In the genomic region with DNA sequence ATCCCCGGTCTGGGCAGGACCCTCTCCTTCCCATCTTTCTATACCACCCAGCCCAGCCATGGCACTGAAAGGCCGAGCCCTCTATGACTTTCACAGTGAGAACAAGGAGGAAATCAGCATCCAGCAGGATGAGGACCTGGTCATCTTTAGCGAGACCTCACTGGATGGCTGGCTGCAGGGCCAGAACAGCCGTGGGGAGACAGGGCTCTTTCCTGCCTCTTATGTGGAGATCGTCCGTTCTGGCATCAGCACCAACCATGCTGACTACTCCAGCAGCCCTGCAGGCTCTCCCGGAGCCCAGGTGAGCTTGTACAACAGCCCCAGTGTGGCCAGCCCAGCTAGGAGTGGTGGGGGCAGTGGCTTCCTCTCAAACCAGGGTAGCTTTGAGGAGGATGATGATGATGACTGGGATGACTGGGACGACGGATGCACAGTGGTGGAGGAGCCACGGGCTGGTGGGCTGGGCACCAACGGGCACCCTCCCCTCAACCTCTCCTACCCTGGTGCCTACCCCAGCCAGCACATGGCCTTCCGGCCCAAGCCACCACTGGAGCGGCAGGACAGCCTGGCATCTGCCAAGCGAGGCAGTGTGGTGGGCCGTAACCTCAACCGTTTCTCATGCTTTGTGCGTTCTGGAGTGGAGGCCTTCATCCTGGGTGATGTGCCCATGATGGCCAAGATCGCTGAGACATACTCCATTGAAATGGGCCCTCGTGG, we compare ENCODE assay signal across 10 cellular contexts. TPM values are rescaled to one million over a fixed set of nuclear protein-coding genes. Genes with fewer than 3 reads are reported as not detected.
DNase-seq lines count a peak whose midpoint lies in the region; ATAC-seq and TF ChIP-seq lines count a peak whose summit lies in the region.
"Had no signal": no experiment of that assay in that cellular context is flagged by ENCODE, and none has a peak within 500 bp of the region (broad histone marks: within the 10 kb centered on the region; RNA-seq: fewer than 3 reads in every experiment).

No MANE protein-coding gene starts in this region.

- TF ChIP-seq POLR2A in upper lobe of left lung (IDR thresholded peaks at IDR 0.05), result no peak

- H3K27ac Mint-ChIP-seq in activated naive CD4-positive, alpha-beta T cell treated with anti-CD3 and anti-CD28 coated beads for 36 hours, result no peak overlapping the region

- H3K4me1 Mint-ChIP-seq in activated naive CD4-positive, alpha-beta T cell treated with anti-CD3 and anti-CD28 coated beads for 36 hours (ENCODE audit: low read depth), result peaks cover 18% of the 10 kb centered on the region

- WGBS in mesodermal cell (ENCODE audit: insufficient coverage in 2 of 2), 2 experiments, result 86 to 87% methylated on average over 16 to 19 of the region's 19 CpGs
- WGBS in upper lobe of left lung, 2 donors, result 74 to 84% methylated on average over 16 to 19 of the region's 19 CpGs

- no peaks in the 10 kb centered on the region for H3K27me3 ChIP-seq in cardiac muscle cell
- H3K27me3 ChIP-seq in upper lobe of left lung, result no peaks in the 10 kb centered on the region

- no peak for TF ChIP-seq EP300 in upper lobe of left lung (IDR thresholded peaks at IDR 0.05)

- H3K27me3 Mint-ChIP-seq in activated naive CD4-positive, alpha-beta T cell treated with anti-CD3 and anti-CD28 coated beads for 36 hours (ENCODE audit: low read depth), result no peaks in the 10 kb centered on the region

- H3K9me3 Mint-ChIP-seq in activated naive CD4-positive, alpha-beta T cell treated with anti-CD3 and anti-CD28 coated beads for 36 hours, result no peaks in the 10 kb centered on the region

- intact Hi-C loops in cardiac septum (cut with DNase I), result loop anchor here (5.0 kb wide), 1 partner anchor 197 kb away; the partner anchor contains the start of gene SIN3A
- intact Hi-C loops in activated naive CD4-positive, alpha-beta T cell treated with anti-CD3 and anti-CD28 coated beads for 36 hours (cut with micrococcal nuclease), result no loop called here

- no peaks in the 10 kb centered on the region for H3K36me3 Mint-ChIP-seq in activated naive CD4-positive, alpha-beta T cell treated with anti-CD3 and anti-CD28 coated beads for 36 hours (ENCODE audit: low read depth)

- no peak overlapping the region for H3K4me3 Mint-ChIP-seq in activated naive CD4-positive, alpha-beta T cell treated with anti-CD3 and anti-CD28 coated beads for 36 hours

- H3K9me3 ChIP-seq in cardiac muscle cell (ENCODE audit: low read depth) (no peaks in the 10 kb centered on the region), mesodermal cell (ENCODE audit: control insufficient read depth, low read length) (no peaks in the 10 kb centered on the region), upper lobe of left lung (no peaks in the 10 kb centered on the region)

- TF ChIP-seq CTCF in cardiac muscle cell (IDR thresholded peaks at IDR 0.05; ENCODE audit: low read depth, low read length) (no peak), choroid plexus epithelial cell (conservative IDR thresholded peaks at IDR 0.05; ENCODE audit: low read depth, low read length) (no peak), upper lobe of left lung (IDR thresholded peaks at IDR 0.05) (no peak)

- peak overlapping the region; percentile 70 for H3K4me3 ChIP-seq in cardiac muscle cell
- H3K4me3 ChIP-seq in choroid plexus epithelial cell (ENCODE audit: low read depth, low read length), result peak overlapping the region; percentile 89
- peak overlapping the region; percentile 68 for H3K4me3 ChIP-seq in mesodermal cell (ENCODE audit: extremely low read depth, insufficient read depth, low read length, poor library complexity, severe bottlenecking)
- peak overlapping the region; percentile 63 to 82 (median 78) for H3K4me3 ChIP-seq in upper lobe of left lung

- H3K36me3 ChIP-seq in cardiac muscle cell (no peaks in the 10 kb centered on the region), mesodermal cell (ENCODE audit: control insufficient read depth, insufficient read depth, low read length) (peaks cover 35% of the 10 kb centered on the region), upper lobe of left lung (peaks cover 0 to 14% (median 2%) of the 10 kb centered on the region in 4 donors)

- H3K4me1 ChIP-seq in cardiac muscle cell (ENCODE audit: low read depth), result peaks cover 26% of the 10 kb centered on the region
- peaks cover 42% of the 10 kb centered on the region for H3K4me1 ChIP-seq in mesodermal cell (ENCODE audit: control insufficient read depth, insufficient read depth, low read length, poor library complexity, severe bottlenecking)
- H3K4me1 ChIP-seq in upper lobe of left lung, result peaks cover 58 to 67% (median 61%) of the 10 kb centered on the region in 4 donors

- H3K27ac ChIP-seq in cardiac muscle cell (peak overlapping the region; percentile 84), mesodermal cell (ENCODE audit: low read depth, low read length, severe bottlenecking) (peak overlapping the region; percentile 88), upper lobe of left lung (peak overlapping the region; percentile 93 to 98 (median 96))

- no peak for ATAC-seq in upper lobe of left lung (ENCODE audit: low FRiP score in 2 of 2)
- ATAC-seq in GM18867 (IDR thresholded peaks at IDR 0.05; ENCODE audit: unreplicated experiment), result no peak
- no peak for ATAC-seq in HG03025 (IDR thresholded peaks at IDR 0.05; ENCODE audit: low FRiP score, unreplicated experiment)

- CTCF ChIA-PET in activated naive CD4-positive, alpha-beta T cell treated with anti-CD3 and anti-CD28 coated beads for 36 hours (lab: Charles Lee), result interaction anchor here (0.5 kb wide), 1 partner anchor 16 kb away, joined by 3 read pairs; no protein-coding TSS in a partner anchor

- DNase-seq in cardiac muscle cell (ENCODE audit: low read depth in 1 of 2, low spot score in 1 of 2) (no peak), cardiac septum (ENCODE audit: low spot score) (no peak), choroid plexus epithelial cell (ENCODE audit: low read depth) (no peak), upper lobe of left lung (no peak)
- no peak for DNase-seq in activated naive CD4-positive, alpha-beta T cell treated with anti-CD3 and anti-CD28 coated beads for 36 hours
- DNase-seq: KG1, T1000 had no signal

RNA-seq across cellular contexts. Expression of gene SNX33, which starts 1.5 kb away (rescaled TPM):
- total RNA-seq in cardiac muscle cell, result 14.0 and 17.1 TPM in 2 replicates
- 9.5 and 12.5 TPM in 2 replicates for polyA plus RNA-seq in cardiac muscle cell
- total RNA-seq in cardiac septum, result 10.3 TPM
- 18.2 TPM for polyA plus RNA-seq in mesodermal cell (2013, experiment 1 of 2)
- 15.0 TPM for polyA plus RNA-seq in mesodermal cell (2013, experiment 2 of 2)
- total RNA-seq in upper lobe of left lung, result 10 to 100 TPM; 26.7 to 46.1 (median 31.7) TPM
- 1 to 10 TPM; 1.1 TPM for total RNA-seq in activated naive CD4-positive, alpha-beta T cell treated with anti-CD3 and anti-CD28 coated beads for 36 hours

RNA-seq across cellular contexts. Expression of gene IMP3, which starts 9.2 kb away (rescaled TPM):
- total RNA-seq in cardiac muscle cell (116 and 130 TPM in 2 replicates), cardiac septum (30.0 TPM), upper lobe of left lung (100 to 1,000 TPM in 1 of 6 donors, 10 to 100 TPM in 5; 64.3 to 183 (median 70.2) TPM)
- polyA plus RNA-seq in cardiac muscle cell, result 83.9 and 105 TPM in 2 replicates
- 26.5 TPM for polyA plus RNA-seq in mesodermal cell (2013, experiment 1 of 2)
- polyA plus RNA-seq in mesodermal cell (2013, experiment 2 of 2), result 24.9 TPM
- total RNA-seq in activated naive CD4-positive, alpha-beta T cell treated with anti-CD3 and anti-CD28 coated beads for 36 hours, result 10 to 100 TPM; 46.1 to 46.8 TPM

RNA-seq across cellular contexts. Expression of gene SNUPN, which starts 23.7 kb away (rescaled TPM):
- total RNA-seq in cardiac muscle cell (16.8 and 20.2 TPM in 2 replicates), cardiac septum (13.6 TPM), upper lobe of left lung (10 to 100 TPM; 14.1 to 30.4 (median 22.4) TPM)
- 28.0 and 29.4 TPM in 2 replicates for polyA plus RNA-seq in cardiac muscle cell
- polyA plus RNA-seq in mesodermal cell (2013, experiment 1 of 2), result 16.4 TPM
- polyA plus RNA-seq in mesodermal cell (2013, experiment 2 of 2), result 16.7 TPM
- total RNA-seq in activated naive CD4-positive, alpha-beta T cell treated with anti-CD3 and anti-CD28 coated beads for 36 hours, result 10 to 100 TPM; 28.5 to 33.1 TPM
